In genomic region chr18:75691483-75691882, GRCh38 we compare ENCODE assay signal across 23 cellular contexts.
"Had no signal": no experiment of that assay in that cellular context is flagged by ENCODE, and none has a peak within 500 bp of the region (broad histone marks: within the 10 kb centered on the region; RNA-seq: fewer than 3 reads in every experiment).

No MANE protein-coding gene starts in this region.

- H3K36me3 ChIP-seq: gastrocnemius medialis, heart left ventricle, sigmoid colon, spleen, tibial artery had no signal

- ATAC-seq: activated naive CD8-positive, alpha-beta T cell treated with anti-CD3 and anti-CD28 coated beads, Interleukin-2, amount 50 U/mL, for 24 hours; gastrocnemius medialis; heart left ventricle; naive thymus-derived CD4-positive, alpha-beta T cell; T-cell had no signal

- H3K4me1 ChIP-seq: gastrocnemius medialis, heart left ventricle, parathyroid adenoma, spleen, tibial artery had no signal

- H3K9me3 Mint-ChIP-seq: activated naive CD4-positive, alpha-beta T cell treated with anti-CD3 and anti-CD28 coated beads, Interleukin-2, amount 10 ng/mL, durations not matched to agents 7 days and 5 days; activated naive CD8-positive, alpha-beta T cell treated with anti-CD3 and anti-CD28 coated beads, Interleukin-2, amount 50 U/mL, for 24 hours; brain; T-cell had no signal

- H3K4me3 ChIP-seq: gastrocnemius medialis, heart left ventricle, sigmoid colon, spleen, tibial artery had no signal

- H3K4me1 Mint-ChIP-seq: activated naive CD4-positive, alpha-beta T cell treated with anti-CD3 and anti-CD28 coated beads, Interleukin-2, amount 10 ng/mL, durations not matched to agents 7 days and 5 days; activated naive CD8-positive, alpha-beta T cell treated with anti-CD3 and anti-CD28 coated beads, Interleukin-2, amount 50 U/mL, for 24 hours; brain; memory B cell; naive thymus-derived CD4-positive, alpha-beta T cell; T-cell had no signal

- H3K27ac Mint-ChIP-seq: activated naive CD4-positive, alpha-beta T cell treated with anti-CD3 and anti-CD28 coated beads, Interleukin-2, amount 10 ng/mL, durations not matched to agents 7 days and 5 days; activated naive CD8-positive, alpha-beta T cell treated with anti-CD3 and anti-CD28 coated beads, Interleukin-2, amount 50 U/mL, for 24 hours; brain; memory B cell; naive thymus-derived CD4-positive, alpha-beta T cell; T-cell had no signal

- H3K27me3 ChIP-seq: gastrocnemius medialis, sigmoid colon, spleen, tibial artery had no signal

- H3K27ac ChIP-seq: gastrocnemius medialis, heart left ventricle, parathyroid adenoma, sigmoid colon, spleen, tibial artery had no signal

- DNase-seq: activated CD4-positive, alpha-beta T cell treated with anti-CD3 and anti-CD28 coated beads, Interleukin-2, amount 50 U/mL, for 1 hour; activated CD4-positive, CD25-positive, alpha-beta regulatory T cell; activated CD8-positive, alpha-beta memory T cell treated with anti-CD3 and anti-CD28 coated beads for 24 hours; activated CD8-positive, alpha-beta memory T cell treated with anti-CD3 and anti-CD28 coated beads, Interleukin-2, amount 50 U/mL, for 48 hours; activated effector memory CD4-positive, alpha-beta T cell treated with Interleukin-2 at 50 U/mL for 16 hours; activated naive CD4-positive, alpha-beta T cell treated with anti-CD3 and anti-CD28 coated beads, Interleukin-2, amount 10 ng/mL, durations not matched to agents 7 days and 5 days; activated naive CD8-positive, alpha-beta T cell treated with anti-CD3 and anti-CD28 coated beads, Interleukin-2, amount 50 U/mL, for 24 hours; activated T-cell treated with anti-CD3 and anti-CD28 coated beads, Interleukin-2, amount 50 U/mL, for 48 hours; anterior cingulate cortex; central memory CD4-positive, alpha-beta T cell; gastrocnemius medialis; heart left ventricle; naive thymus-derived CD4-positive, alpha-beta T cell; sigmoid colon; spleen; stimulated activated CD8-positive, alpha-beta memory T cell treated with anti-CD3 and anti-CD28 coated beads, Interleukin-4, amount 100 ng/mL, for 48 hours; stimulated activated naive CD4-positive, alpha-beta T cell; substantia nigra; T-cell; tibial artery had no signal

- H3K36me3 Mint-ChIP-seq: activated naive CD4-positive, alpha-beta T cell treated with anti-CD3 and anti-CD28 coated beads, Interleukin-2, amount 10 ng/mL, durations not matched to agents 7 days and 5 days; brain; memory B cell; naive thymus-derived CD4-positive, alpha-beta T cell; T-cell had no signal

- H3K9me3 ChIP-seq: gastrocnemius medialis, heart left ventricle, sigmoid colon, spleen, tibial artery had no signal

- H3K79me2 ChIP-seq: parathyroid adenoma had no signal

- H3K9ac ChIP-seq: parathyroid adenoma had no signal

- H2AFZ ChIP-seq: parathyroid adenoma had no signal

- H3K4me3 Mint-ChIP-seq: activated naive CD4-positive, alpha-beta T cell treated with anti-CD3 and anti-CD28 coated beads, Interleukin-2, amount 10 ng/mL, durations not matched to agents 7 days and 5 days; activated naive CD8-positive, alpha-beta T cell treated with anti-CD3 and anti-CD28 coated beads, Interleukin-2, amount 50 U/mL, for 24 hours; brain; memory B cell; naive thymus-derived CD4-positive, alpha-beta T cell; T-cell had no signal

- H3K27me3 Mint-ChIP-seq: activated naive CD4-positive, alpha-beta T cell treated with anti-CD3 and anti-CD28 coated beads, Interleukin-2, amount 10 ng/mL, durations not matched to agents 7 days and 5 days; memory B cell had no signal
